ENCODE assay signal across 11 cellular contexts in the genomic region with DNA sequence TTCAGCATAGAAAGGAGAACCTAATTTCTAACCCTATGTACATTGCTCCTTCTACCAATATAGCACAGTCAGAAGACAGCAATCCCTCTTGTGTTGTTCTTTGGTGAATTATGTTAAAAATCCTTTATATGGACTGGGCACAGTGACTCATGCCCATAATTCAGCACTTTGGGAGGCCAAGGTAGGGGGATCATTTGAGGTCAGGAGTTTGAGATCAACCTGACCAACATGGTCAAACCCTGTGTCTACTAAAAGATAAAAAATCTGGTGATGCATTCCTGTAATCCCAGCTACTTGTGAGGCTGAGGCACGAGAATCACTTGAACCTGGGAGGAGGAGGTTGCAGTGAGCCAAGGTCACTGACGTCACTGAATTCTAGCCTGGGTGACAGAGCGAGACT.
"Had no signal": no experiment of that assay in that cellular context is flagged by ENCODE, and none has a peak within 500 bp of the region (broad histone marks: within the 10 kb centered on the region; RNA-seq: fewer than 3 reads in every experiment).

No MANE protein-coding gene starts in this region.

- H3K4me3 Mint-ChIP-seq: activated naive CD4-positive, alpha-beta T cell treated with anti-CD3 and anti-CD28 coated beads, Interleukin-2, amount 50 U/mL, for 24 hours; natural killer cell treated with Interleukin-12 subunit alpha and Interleukin-12 subunit beta and Interleukin-15 and Interleukin-18, amount 100 ng/mL, for 72 hours had no signal

- H3K9me3 ChIP-seq: lower lobe of right lung had no signal

- H3K9ac ChIP-seq: parathyroid adenoma had no signal

- H3K79me2 ChIP-seq: parathyroid adenoma had no signal

- H3K4me1 Mint-ChIP-seq: activated naive CD4-positive, alpha-beta T cell treated with anti-CD3 and anti-CD28 coated beads, Interleukin-2, amount 50 U/mL, for 24 hours had no signal

- H3K27ac Mint-ChIP-seq: activated naive CD4-positive, alpha-beta T cell treated with anti-CD3 and anti-CD28 coated beads, Interleukin-2, amount 50 U/mL, for 24 hours; natural killer cell treated with Interleukin-12 subunit alpha and Interleukin-12 subunit beta and Interleukin-15 and Interleukin-18, amount 100 ng/mL, for 72 hours had no signal

- H3K27me3 Mint-ChIP-seq: activated naive CD4-positive, alpha-beta T cell treated with anti-CD3 and anti-CD28 coated beads, Interleukin-2, amount 50 U/mL, for 24 hours; natural killer cell treated with Interleukin-12 subunit alpha and Interleukin-12 subunit beta and Interleukin-15 and Interleukin-18, amount 100 ng/mL, for 72 hours had no signal

- H3K27me3 ChIP-seq: dorsolateral prefrontal cortex, foreskin keratinocyte had no signal

- ATAC-seq: foreskin keratinocyte; lower lobe of right lung; natural killer cell treated with Interleukin-12 subunit alpha and Interleukin-12 subunit beta and Interleukin-15 and Interleukin-18, amount 100 ng/mL, for 72 hours had no signal

- H3K9me3 Mint-ChIP-seq: activated naive CD4-positive, alpha-beta T cell treated with anti-CD3 and anti-CD28 coated beads, Interleukin-2, amount 50 U/mL, for 24 hours had no signal

- H3K36me3 ChIP-seq: lower lobe of right lung had no signal

- H3K27ac ChIP-seq: dorsolateral prefrontal cortex, foreskin keratinocyte, lower lobe of right lung, parathyroid adenoma had no signal

- H3K4me1 ChIP-seq: foreskin keratinocyte, lower lobe of right lung, parathyroid adenoma had no signal

- H2AFZ ChIP-seq: parathyroid adenoma had no signal

- H3K36me3 Mint-ChIP-seq: activated naive CD4-positive, alpha-beta T cell treated with anti-CD3 and anti-CD28 coated beads, Interleukin-2, amount 50 U/mL, for 24 hours; natural killer cell treated with Interleukin-12 subunit alpha and Interleukin-12 subunit beta and Interleukin-15 and Interleukin-18, amount 100 ng/mL, for 72 hours had no signal

- H3K4me3 ChIP-seq: dorsolateral prefrontal cortex, lower lobe of right lung had no signal

- DNase-seq: activated CD4-positive, alpha-beta T cell treated with anti-CD3 and anti-CD28 coated beads, Interleukin-2, amount 50 U/mL, for 4 hours; activated gamma-delta T cell; dorsolateral prefrontal cortex; foreskin keratinocyte; glutamatergic neuron; hippocampal formation; lower lobe of right lung; stimulated activated naive CD4-positive, alpha-beta T cell had no signal
